8 cellular contexts compared by ENCODE assay signal in the genomic region with DNA sequence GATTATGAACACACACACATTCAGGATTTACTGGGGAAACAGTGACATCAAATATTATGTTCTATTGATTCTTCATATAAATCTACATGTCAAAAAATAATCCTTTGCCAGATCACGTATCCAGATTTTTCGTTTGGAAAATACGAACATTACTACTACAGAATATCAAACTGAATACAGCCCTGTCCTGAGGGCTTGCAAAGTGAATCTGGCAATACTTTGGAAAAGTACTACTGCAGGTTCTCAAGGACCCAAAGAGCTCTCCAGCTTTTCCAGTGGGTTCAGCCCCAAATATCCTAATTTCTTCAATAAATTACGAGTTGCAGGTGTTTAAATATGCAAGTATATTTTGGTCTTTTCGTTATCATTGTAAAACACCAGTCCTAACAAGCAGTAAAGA. TPM values are rescaled to one million over a fixed set of nuclear protein-coding genes. Genes with fewer than 3 reads are reported as not detected.
A peak's percentile ranks its signal among the peaks of the same experiment; 100 is the strongest.
DNase-seq lines count a peak whose midpoint lies in the region; ATAC-seq, FAIRE-seq and TF ChIP-seq lines count a peak whose summit lies in the region.

No MANE protein-coding gene starts in this region.

- H3K4me3 Mint-ChIP-seq in activated T-cell treated with anti-CD3 and anti-CD28 coated beads, Interleukin-2, amount 50 U/mL, for 72 hours: peak overlapping the region; percentile 90 to 94
- H3K4me3 Mint-ChIP-seq in activated naive CD8-positive, alpha-beta T cell treated with anti-CD3 and anti-CD28 coated beads, Interleukin-2, amount 10 ng/mL, durations not matched to agents 7 days and 5 days: peak overlapping the region; percentile 96

- DNase-seq in activated T-cell treated with anti-CD3 and anti-CD28 coated beads, Interleukin-2, amount 50 U/mL, for 72 hours: no peak
- no peak for DNase-seq in activated T-cell treated with anti-CD3 and anti-CD28 coated beads, Interleukin-2, amount 50 U/mL, for 1 hour
- no peak for DNase-seq in activated naive CD8-positive, alpha-beta T cell treated with anti-CD3 and anti-CD28 coated beads, Interleukin-2, amount 10 ng/mL, durations not matched to agents 7 days and 5 days
- no peak for DNase-seq in kidney
- DNase-seq in tibial nerve (ENCODE audit: low spot score in 2 of 2): no peak
- DNase-seq in A172 (ENCODE audit: low spot score): no peak
- DNase-seq in NCI-H1048 (lab: John Stamatoyannopoulos, UW): no peak

- H3K9me3 Mint-ChIP-seq in activated T-cell treated with anti-CD3 and anti-CD28 coated beads, Interleukin-2, amount 50 U/mL, for 72 hours: no peaks in the 10 kb centered on the region
- H3K9me3 Mint-ChIP-seq in activated naive CD8-positive, alpha-beta T cell treated with anti-CD3 and anti-CD28 coated beads, Interleukin-2, amount 10 ng/mL, durations not matched to agents 7 days and 5 days: peaks cover 4% of the 10 kb centered on the region

- WGBS in tibial nerve, 2 donors: 14 to 18% methylated on average over 5 of the region's 5 CpGs

- peaks cover 46% of the 10 kb centered on the region for H3K4me1 Mint-ChIP-seq in activated T-cell treated with anti-CD3 and anti-CD28 coated beads, Interleukin-2, amount 50 U/mL, for 72 hours (ENCODE audit: low read depth)
- H3K4me1 Mint-ChIP-seq in activated naive CD8-positive, alpha-beta T cell treated with anti-CD3 and anti-CD28 coated beads, Interleukin-2, amount 10 ng/mL, durations not matched to agents 7 days and 5 days: peaks cover 13% of the 10 kb centered on the region

- intact Hi-C loops in kidney (cut with DNase I): no loop called here

- H3K36me3 Mint-ChIP-seq in activated T-cell treated with anti-CD3 and anti-CD28 coated beads, Interleukin-2, amount 50 U/mL, for 72 hours (ENCODE audit: insufficient read depth in 2 of 2): peaks cover 3 to 5% of the 10 kb centered on the region in 2 donors
- peaks cover 8% of the 10 kb centered on the region for H3K36me3 Mint-ChIP-seq in activated naive CD8-positive, alpha-beta T cell treated with anti-CD3 and anti-CD28 coated beads, Interleukin-2, amount 10 ng/mL, durations not matched to agents 7 days and 5 days

- H3K9me3 ChIP-seq in kidney (ENCODE audit: control insufficient read depth in 1 of 2, low read length in 2 of 2) (no peaks in the 10 kb centered on the region), tibial nerve (no peaks in the 10 kb centered on the region)

- H3K27ac ChIP-seq in kidney (ENCODE audit: low read depth in 2 of 2, low read length in 2 of 2) (no peak overlapping the region), tibial nerve (peak overlapping the region in 3 of 4 donors; percentile 75 to 93 (median 91))

- no peak for TF ChIP-seq EP300 in tibial nerve (IDR thresholded peaks at IDR 0.05)

- peak in 1 of 2 donors; percentile 22 for ATAC-seq in activated T-cell treated with anti-CD3 and anti-CD28 coated beads, Interleukin-2, amount 50 U/mL, for 72 hours (replicated peaks in 1 of 2)
- peak; percentile 3 for ATAC-seq in HG03280 (IDR thresholded peaks at IDR 0.05; ENCODE audit: unreplicated experiment)
- ATAC-seq in activated naive CD8-positive, alpha-beta T cell treated with anti-CD3 and anti-CD28 coated beads, Interleukin-2, amount 10 ng/mL, durations not matched to agents 7 days and 5 days (ENCODE audit: low read depth): no peak

- no peak for TF ChIP-seq POLR2A in tibial nerve (IDR thresholded peaks at IDR 0.05)

- no peaks in the 10 kb centered on the region for H3K27me3 ChIP-seq in tibial nerve

- H3K4me1 ChIP-seq in kidney (ENCODE audit: control insufficient read depth in 1 of 2, insufficient read depth in 1 of 2, low read depth in 1 of 2, low read length in 2 of 2): no peaks in the 10 kb centered on the region
- H3K4me1 ChIP-seq in tibial nerve: peaks cover 0 to 39% (median 16%) of the 10 kb centered on the region in 4 donors

- H3K36me3 ChIP-seq in kidney (ENCODE audit: control insufficient read depth in 1 of 2, insufficient read depth in 2 of 2, low read length in 2 of 2) (no peaks in the 10 kb centered on the region), tibial nerve (no peaks in the 10 kb centered on the region)

- peak overlapping the region; percentile 95 for H3K27ac Mint-ChIP-seq in activated T-cell treated with anti-CD3 and anti-CD28 coated beads, Interleukin-2, amount 50 U/mL, for 72 hours
- H3K27ac Mint-ChIP-seq in activated naive CD8-positive, alpha-beta T cell treated with anti-CD3 and anti-CD28 coated beads, Interleukin-2, amount 10 ng/mL, durations not matched to agents 7 days and 5 days: no peak overlapping the region

- peak; percentile 19 for FAIRE-seq in kidney (lab: Jason Lieb, UNC)

- peaks cover 36% of the 10 kb centered on the region for H3K27me3 Mint-ChIP-seq in activated T-cell treated with anti-CD3 and anti-CD28 coated beads, Interleukin-2, amount 50 U/mL, for 72 hours (ENCODE audit: low read depth)
- H3K27me3 Mint-ChIP-seq in activated naive CD8-positive, alpha-beta T cell treated with anti-CD3 and anti-CD28 coated beads, Interleukin-2, amount 10 ng/mL, durations not matched to agents 7 days and 5 days: peaks cover 14% of the 10 kb centered on the region

- H3K4me3 ChIP-seq in kidney (ENCODE audit: low read length in 2 of 2) (peak overlapping the region; percentile 94 to 97), tibial nerve (peak overlapping the region; percentile 66 to 87 (median 76))

- TF ChIP-seq CTCF in kidney (IDR thresholded peaks at IDR 0.05; ENCODE audit: borderline replicate concordance, extremely low read depth, insufficient read depth) (no peak), tibial nerve (IDR thresholded peaks at IDR 0.05) (no peak)

- POLR2A ChIA-PET in activated naive CD8-positive, alpha-beta T cell treated with anti-CD3 and anti-CD28 coated beads, Interleukin-2, amount 10 ng/mL, durations not matched to agents 7 days and 5 days (lab: Charles Lee): interaction anchor here (1.3 kb wide), 1 partner anchor 15 kb away, joined by 3 read pairs; no protein-coding TSS in a partner anchor

- peak overlapping the region; percentile 11 to 93 for H3K9ac ChIP-seq in kidney (ENCODE audit: low read length in 2 of 2)

RNA-seq across cellular contexts. Expression of a gene that starts 0.4 kb away (rescaled TPM):
- 10 to 100 TPM; 79.9 to 93.5 TPM for total RNA-seq in activated T-cell treated with anti-CD3 and anti-CD28 coated beads, Interleukin-2, amount 50 U/mL, for 72 hours
- 10 to 100 TPM; 45.8 to 47.4 TPM for total RNA-seq in activated naive CD8-positive, alpha-beta T cell treated with anti-CD3 and anti-CD28 coated beads, Interleukin-2, amount 10 ng/mL, durations not matched to agents 7 days and 5 days
- 73.9 TPM for total RNA-seq in kidney
- polyA plus RNA-seq in kidney (ENCODE audit: insufficient read depth, low read depth, low replicate concordance): 219 TPM
- total RNA-seq in tibial nerve: 10 to 100 TPM; 46.3 to 85.9 (median 67.7) TPM
- 245 and 273 TPM in 2 replicates for total RNA-seq in A172 (2014; rRNA removed; shearing (Covaris generic))

Comparison
In these comparisons a context has a peak if more than half of its experiments do, and no peak if none do; other contexts are left out.
1. H3K27ac ChIP-seq: peak in tibial nerve (3 of 4); none in kidney (0 of 2).